Comparison of ENCODE assay signal across 8 cellular contexts in the genomic region with DNA sequence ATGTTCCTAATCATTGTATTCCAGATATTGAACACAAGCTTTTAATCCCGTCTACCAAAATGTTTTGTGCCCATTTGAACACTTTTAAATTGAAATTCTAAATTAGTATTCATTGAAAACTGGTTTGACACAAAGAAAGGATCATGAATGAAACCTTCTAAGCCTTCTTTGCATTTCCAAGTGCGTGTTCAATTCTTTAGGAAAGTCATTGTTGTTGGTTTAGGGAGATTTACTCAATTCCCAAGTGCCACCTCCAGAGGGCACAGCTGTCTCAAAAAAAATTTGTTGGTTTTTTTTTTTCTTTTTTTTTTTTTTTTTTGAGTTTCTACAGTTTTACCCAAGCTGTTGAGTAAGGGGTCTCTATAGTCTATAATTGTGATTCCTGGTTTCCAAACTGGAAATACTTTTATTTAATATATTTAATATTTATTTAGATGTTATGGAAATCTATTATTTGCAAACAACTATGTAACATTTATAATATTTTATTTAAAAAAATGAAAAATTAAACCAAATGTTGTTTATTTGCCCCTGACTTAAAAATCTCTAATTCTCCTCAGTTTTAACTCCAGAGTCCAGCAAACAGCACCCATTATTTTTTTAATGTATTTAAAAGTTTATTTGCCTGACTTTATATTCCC.
DNase-seq lines count a peak whose midpoint lies in the region; ATAC-seq and TF ChIP-seq lines count a peak whose summit lies in the region.

No MANE protein-coding gene starts in this region.

- H3K4me1 Mint-ChIP-seq in CD14-positive monocyte = peaks cover 7% of the 10 kb centered on the region

- intact Hi-C loops in ascending aorta (cut with DNase I) = loop anchor here (1.0 kb wide), 1 partner anchor 321 kb away; no protein-coding TSS in a partner anchor
- intact Hi-C loops in CD14-positive monocyte (cut with micrococcal nuclease) = no loop called here

- H3K27ac ChIP-seq in 22Rv1 (no peak overlapping the region), ascending aorta (no peak overlapping the region)

- no peak overlapping the region for H3K4me3 Mint-ChIP-seq in CD14-positive monocyte

- no peak overlapping the region for H3K27ac Mint-ChIP-seq in CD14-positive monocyte

- H3K36me3 Mint-ChIP-seq in CD14-positive monocyte = no peaks in the 10 kb centered on the region

- no peaks in the 10 kb centered on the region for H3K27me3 ChIP-seq in ascending aorta

- no peaks in the 10 kb centered on the region for H3K9me3 ChIP-seq in ascending aorta

- H3K4me1 ChIP-seq in ascending aorta = peaks cover 0 to 4% of the 10 kb centered on the region in 2 donors

- DNase-seq in ELF-1 (ENCODE audit: low read depth, low spot score) (peak; percentile 37), NCI-H146 (lab: John Stamatoyannopoulos, UW) (peak; percentile 82), ascending aorta (ENCODE audit: low spot score in 2 of 2) (no peak), kidney tubule cell (ENCODE audit: low spot score) (peak; percentile 32), NCI-H128 (lab: John Stamatoyannopoulos, UW; ENCODE audit: unreplicated experiment) (no peak), CD14-positive monocyte (ENCODE audit: low spot score) (no peak)

- peak; percentile 82 for TF ChIP-seq CTCF in 22Rv1 (IDR thresholded peaks at IDR 0.05)
- TF ChIP-seq CTCF in ascending aorta (IDR thresholded peaks at IDR 0.05) = peak in 2 of 3 experiments; percentile 9 to 53
- no peak for TF ChIP-seq CTCF in CD14-positive monocyte (IDR thresholded peaks at IDR 0.05)

- ATAC-seq in GM19328 (IDR thresholded peaks at IDR 0.05; ENCODE audit: unreplicated experiment) = no peak

- H3K4me3 ChIP-seq in ascending aorta = no peak overlapping the region

- peaks cover 10 to 41% (median 27%) of the 10 kb centered on the region in 3 donors for H3K27me3 Mint-ChIP-seq in CD14-positive monocyte (ENCODE audit: low read depth in 3 of 3)

- H3K36me3 ChIP-seq in ascending aorta = no peaks in the 10 kb centered on the region

- H3K9me3 Mint-ChIP-seq in CD14-positive monocyte = peaks cover 0 to 7% (median 0%) of the 10 kb centered on the region in 7 donors

Comparison
In these comparisons a context has a peak if more than half of its experiments do, and no peak if none do; other contexts are left out.
1. DNase-seq: peak in ELF-1 (single experiment), NCI-H146 (single experiment) and kidney tubule cell (single experiment); none in ascending aorta (0 of 2), NCI-H128 (single experiment) and CD14-positive monocyte (single experiment).